Comparison of ENCODE assay signal across 26 cellular contexts in genomic region chr1:930633-931138, GRCh38. TPM values are rescaled to one million over a fixed set of nuclear protein-coding genes. Genes with fewer than 3 reads are reported as not detected.
"Had no signal": no experiment of that assay in that cellular context is flagged by ENCODE, and none has a peak within 500 bp of the region (broad histone marks: within the 10 kb centered on the region; RNA-seq: fewer than 3 reads in every experiment).

No MANE protein-coding gene starts in this region.

- FAIRE-seq: endothelial cell of umbilical vein, keratinocyte had no signal

- H3K36me3 ChIP-seq: colonic mucosa, left ventricle myocardium inferior, neutrophil, sigmoid colon, tibial nerve had no signal

- H3K27me3 ChIP-seq: testis had no signal

- H3K4me1 ChIP-seq: colonic mucosa, foreskin keratinocyte had no signal

- ATAC-seq: foreskin keratinocyte; stimulated activated naive B cell treated with anti-CD40 and anti-IgM and Interleukin-4, amounts not matched to agents 10 μg/mL and 1 μg/mL and 100 μg/mL, for 72 hours; stimulated activated naive CD8-positive, alpha-beta T cell treated with anti-CD3 and anti-CD28 coated beads, Interleukin-15, amount 100 ng/mL, for 72 hours had no signal

- H3K9me3 ChIP-seq: colonic mucosa, left ventricle myocardium inferior, neutrophil, sigmoid colon, testis, tibial nerve had no signal

- DNase-seq: colonic mucosa; dermis blood vessel endothelial cell; effector CD4-positive, alpha-beta T cell; endodermal cell; erythroblast; foreskin keratinocyte; immature natural killer cell; left ventricle myocardium inferior; mesenchymal stem cell; naive B cell; posterior cingulate gyrus; sigmoid colon; stimulated activated CD4-positive, alpha-beta T cell treated with anti-CD3 and anti-CD28 coated beads, Interleukin-2, amount 100 ng/mL, for 24 hours; stimulated activated CD4-positive, alpha-beta T cell treated with anti-CD3 and anti-CD28 coated beads, Interleukin-4, amount 100 ng/mL, for 4 hours; stimulated activated naive B cell treated with anti-CD40 and anti-IgM and Interleukin-4, amounts not matched to agents 10 μg/mL and 1 μg/mL and 100 μg/mL, for 72 hours; stimulated activated naive CD8-positive, alpha-beta T cell treated with anti-CD3 and anti-CD28 coated beads, Interleukin-15, amount 100 ng/mL, for 72 hours; testis had no signal

- H3K4me3 ChIP-seq: colonic mucosa, left ventricle myocardium inferior, lung, sigmoid colon, skin epidermis, testis, tibial nerve had no signal

- H3K27ac ChIP-seq: colonic mucosa, foreskin keratinocyte, left ventricle myocardium inferior, neutrophil, sigmoid colon, skin epidermis, testis, tibial nerve had no signal

RNA-seq across cellular contexts. Expression of gene SAMD11, which starts 7.0 kb away (rescaled TPM):
- total RNA-seq: endothelial cell of umbilical vein, foreskin keratinocyte, subcutaneous adipose tissue had no signal
- polyA plus RNA-seq: endothelial cell of umbilical vein, keratinocyte had no signal

RNA-seq across cellular contexts. Expression of gene PLEKHN1, which starts 35.6 kb away (rescaled TPM):
- total RNA-seq: left ventricle myocardium inferior, sigmoid colon had no signal

RNA-seq across cellular contexts. Expression of gene PERM1, which starts 51.2 kb away (rescaled TPM):
- total RNA-seq: colonic mucosa, dermis blood vessel endothelial cell, endodermal cell, endothelial cell of umbilical vein, foreskin keratinocyte, osteoblast, pulmonary artery endothelial cell had no signal
- polyA plus RNA-seq: endothelial cell of umbilical vein, foreskin keratinocyte, immature natural killer cell, keratinocyte had no signal
